ENCODE assay signal across 1 cellular context in genomic region chr19:36489920-36490415, GRCh38.
A peak's percentile ranks its signal among the peaks of the same experiment; 100 is the strongest.
TF ChIP-seq lines count a peak whose summit lies in the region.

No MANE protein-coding gene starts in this region.

TF ChIP-seq in HEK293, 187 proteins besides CTCF, POLR2A, EP300 and RAD21 (continued from another document):
- TF ChIP-seq ZNF146 (tag by site-specific recombination; IDR thresholded peaks at IDR 0.05), result 0 out of 2 replicates have a peak, but pooled peaks have one; percentile 24
- no peak for TF ChIP-seq ZNF747 (tag by site-specific recombination; IDR thresholded peaks at IDR 0.05)
- TF ChIP-seq PRDM4 (tag by site-specific recombination; IDR thresholded peaks at IDR 0.05), result no peak
- no peak for TF ChIP-seq ZNF664 (tag by site-specific recombination; IDR thresholded peaks at IDR 0.05)
- TF ChIP-seq ZNF600 (tag by site-specific recombination; IDR thresholded peaks at IDR 0.05), result peak; percentile 99
- no peak for TF ChIP-seq BCL11B (tag by site-specific recombination; IDR thresholded peaks at IDR 0.05; ENCODE audit: low read depth)
- TF ChIP-seq ZNF561 (tag by site-specific recombination; IDR thresholded peaks at IDR 0.05; ENCODE audit: borderline replicate concordance), result peak; percentile 41
- TF ChIP-seq ZNF560 (tag by site-specific recombination; IDR thresholded peaks at IDR 0.05; ENCODE audit: borderline replicate concordance), result 0 out of 2 replicates have a peak, but pooled peaks have one; percentile 13
- peak; percentile 8 for TF ChIP-seq ZNF335 (tag by site-specific recombination; conservative IDR thresholded peaks at IDR 0.05)
- TF ChIP-seq OSR2 (tag by site-specific recombination; IDR thresholded peaks at IDR 0.05), result no peak
- no peak for TF ChIP-seq ZNF311 (tag by site-specific recombination; IDR thresholded peaks at IDR 0.05; ENCODE audit: borderline replicate concordance)
- no peak for TF ChIP-seq ZBTB26 (tag by site-specific recombination; optimal IDR thresholded peaks at IDR 0.05)
- TF ChIP-seq ZNF280D (tag by site-specific recombination; IDR thresholded peaks at IDR 0.05), result peak; percentile 76
- peak; percentile 44; the same call in 1 of the 2 replicates for TF ChIP-seq ZNF416 (tag by site-specific recombination; IDR thresholded peaks at IDR 0.05)
- 0 out of 2 replicates have a peak, but pooled peaks have one; percentile 6 for TF ChIP-seq ZNF629 (tag by site-specific recombination; IDR thresholded peaks at IDR 0.05)
- TF ChIP-seq KLF17 (tag by site-specific recombination; IDR thresholded peaks at IDR 0.05), result no peak; the same call in 1 of the 2 replicates
- TF ChIP-seq ZNF133 (tag by site-specific recombination; IDR thresholded peaks at IDR 0.05), result peak; percentile 59; the same call in 1 of the 2 replicates
- TF ChIP-seq ZNF169 (tag by site-specific recombination; IDR thresholded peaks at IDR 0.05), result no peak; the same call in 1 of the 2 replicates
- TF ChIP-seq ZNF449 (tag by site-specific recombination; IDR thresholded peaks at IDR 0.05), result peak; percentile 86; the same call in 1 of the 2 replicates
- TF ChIP-seq ZNF558 (tag by site-specific recombination; IDR thresholded peaks at IDR 0.05), result peak; percentile 7
- TF ChIP-seq ZEB2 (tag by site-specific recombination; IDR thresholded peaks at IDR 0.05), result 0 out of 2 replicates have a peak, but pooled peaks have one; percentile 16
- peak; percentile 13; the same call in 1 of the 2 replicates for TF ChIP-seq ZNF324 (tag by site-specific recombination; IDR thresholded peaks at IDR 0.05)
- TF ChIP-seq ZSCAN23 (tag by site-specific recombination; IDR thresholded peaks at IDR 0.05), result no peak
- 0 out of 2 replicates have a peak, but pooled peaks have one; percentile 39 for TF ChIP-seq ZNF548 (tag by site-specific recombination; IDR thresholded peaks at IDR 0.05)
- TF ChIP-seq ZFP41 (tag by site-specific recombination; IDR thresholded peaks at IDR 0.05; ENCODE audit: borderline replicate concordance), result no peak
